In the genomic region with DNA sequence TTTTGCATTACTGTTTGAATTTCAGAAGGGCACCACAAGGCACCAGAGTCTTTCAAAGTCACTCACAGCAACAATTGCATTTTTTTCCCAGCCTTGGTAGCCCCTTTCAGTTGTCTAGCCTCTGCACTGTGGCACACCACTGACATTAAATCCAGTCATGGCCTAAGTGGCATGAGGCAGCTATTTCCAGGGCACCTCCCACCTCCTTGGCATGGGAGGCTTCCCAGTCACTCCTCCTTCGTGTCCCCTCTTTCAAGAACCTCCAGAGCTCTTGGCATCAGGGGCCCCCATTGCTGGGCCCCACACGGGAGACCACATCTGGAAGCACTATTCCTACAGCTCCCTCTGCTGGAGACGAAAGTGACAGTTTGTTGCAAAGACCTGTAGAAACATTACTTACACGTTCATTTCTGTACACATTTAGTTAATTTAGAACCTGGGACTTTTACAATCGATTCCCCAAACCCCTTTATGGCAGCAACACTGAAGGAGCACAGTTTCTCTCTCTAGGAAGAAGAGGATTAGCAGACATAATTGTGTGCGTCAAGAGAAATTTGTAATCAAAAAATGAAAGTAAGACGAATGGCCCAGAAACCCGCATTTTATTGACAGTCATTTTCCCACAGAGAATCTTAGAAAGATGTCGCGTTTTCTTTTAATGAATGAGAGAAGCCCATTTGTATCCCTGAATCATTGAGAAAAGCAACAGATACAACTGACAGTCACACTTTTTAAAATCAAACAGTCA, we compare ENCODE assay signal across 8 cellular contexts. TPM values are rescaled to one million over a fixed set of nuclear protein-coding genes. Genes with fewer than 3 reads are reported as not detected.
A peak's percentile ranks its signal among the peaks of the same experiment; 100 is the strongest.
DNase-seq lines count a peak whose midpoint lies in the region; ATAC-seq and TF ChIP-seq lines count a peak whose summit lies in the region.

No MANE protein-coding gene starts in this region.

- intact Hi-C loops in psoas muscle (cut with DNase I): no loop called here

- POLR2A ChIA-PET in activated CD4-positive, alpha-beta T cell treated with anti-CD3 and anti-CD28 coated beads, Interleukin-2, amount 10 ng/mL, durations not matched to agents 7 days and 5 days (lab: Charles Lee): no interaction called here

- CTCF ChIA-PET in activated CD4-positive, alpha-beta T cell treated with anti-CD3 and anti-CD28 coated beads, Interleukin-2, amount 10 ng/mL, durations not matched to agents 7 days and 5 days (lab: Charles Lee): interaction anchor here (1.5 kb wide), 1 partner anchor 9 kb away, joined by 3 read pairs; no protein-coding TSS in a partner anchor

- peaks cover 13% of the 10 kb centered on the region for H3K27me3 Mint-ChIP-seq in activated CD4-positive, alpha-beta T cell treated with anti-CD3 and anti-CD28 coated beads, Interleukin-2, amount 10 ng/mL, durations not matched to agents 7 days and 5 days

- H3K27ac Mint-ChIP-seq in activated CD4-positive, alpha-beta T cell treated with anti-CD3 and anti-CD28 coated beads, Interleukin-2, amount 10 ng/mL, durations not matched to agents 7 days and 5 days: no peak overlapping the region

- H3K27ac ChIP-seq in psoas muscle: no peak overlapping the region

- peaks cover 6% of the 10 kb centered on the region for H3K4me1 ChIP-seq in psoas muscle

- peaks cover 0 to 15% (median under 1%) of the 10 kb centered on the region in 3 donors for H3K27me3 ChIP-seq in psoas muscle (ENCODE audit: insufficient read depth in 3 of 3, low read length in 2 of 3)

- no peaks in the 10 kb centered on the region for H3K9me3 Mint-ChIP-seq in activated CD4-positive, alpha-beta T cell treated with anti-CD3 and anti-CD28 coated beads, Interleukin-2, amount 10 ng/mL, durations not matched to agents 7 days and 5 days

- no peaks in the 10 kb centered on the region for H3K9me3 ChIP-seq in psoas muscle

- H3K4me3 ChIP-seq in choroid plexus epithelial cell (ENCODE audit: low read depth, low read length) (no peak overlapping the region), psoas muscle (no peak overlapping the region)

- peaks cover 14 to 60% of the 10 kb centered on the region in 2 donors for H3K36me3 ChIP-seq in psoas muscle (ENCODE audit: insufficient read depth in 1 of 2, low read depth in 1 of 2)

- H3K4me3 Mint-ChIP-seq in activated CD4-positive, alpha-beta T cell treated with anti-CD3 and anti-CD28 coated beads, Interleukin-2, amount 10 ng/mL, durations not matched to agents 7 days and 5 days: no peak overlapping the region

- WGBS in psoas muscle, 3 donors: 72 to 74% (median 74%) methylated on average over 10 of the region's 10 CpGs

- no peak for ATAC-seq in psoas muscle

- peaks cover 23% of the 10 kb centered on the region for H3K4me1 Mint-ChIP-seq in activated CD4-positive, alpha-beta T cell treated with anti-CD3 and anti-CD28 coated beads, Interleukin-2, amount 10 ng/mL, durations not matched to agents 7 days and 5 days

- peaks cover 40% of the 10 kb centered on the region for H3K36me3 Mint-ChIP-seq in activated CD4-positive, alpha-beta T cell treated with anti-CD3 and anti-CD28 coated beads, Interleukin-2, amount 10 ng/mL, durations not matched to agents 7 days and 5 days (ENCODE audit: low read depth)

- TF ChIP-seq CTCF in choroid plexus epithelial cell (conservative IDR thresholded peaks at IDR 0.05; ENCODE audit: low read depth, low read length): peak; percentile 76
- TF ChIP-seq CTCF in psoas muscle (IDR thresholded peaks at IDR 0.05): peak; percentile 30

- peak; percentile 51 for DNase-seq in activated CD4-positive, alpha-beta T cell treated with anti-CD3 and anti-CD28 coated beads, Interleukin-2, amount 10 ng/mL, durations not matched to agents 7 days and 5 days
- no peak for DNase-seq in activated CD4-positive, alpha-beta T cell treated with anti-CD3 and anti-CD28 coated beads for 1 hour
- peak; percentile 28 for DNase-seq in NCI-H1694 (lab: John Stamatoyannopoulos, UW)
- DNase-seq in choroid plexus epithelial cell (ENCODE audit: low read depth): peak; percentile 67
- DNase-seq in psoas muscle: peak in 1 of 2 donors; percentile 26
- DNase-seq in activated gamma-delta T cell treated with Interleukin-2 at 50 U/mL for 16 hours: no peak
- no peak for DNase-seq in NCI-H1092 treated with DMSO at 0.1 percent for 48 hours (lab: John Stamatoyannopoulos, UW)
- DNase-seq in UCSD-AML1 (lab: John Stamatoyannopoulos, UW; ENCODE audit: unreplicated experiment): no peak

RNA-seq across cellular contexts. Expression of gene CHD5, which starts 5.7 kb away (rescaled TPM):
- total RNA-seq in activated CD4-positive, alpha-beta T cell treated with anti-CD3 and anti-CD28 coated beads, Interleukin-2, amount 10 ng/mL, durations not matched to agents 7 days and 5 days: under 1 TPM; 0.67 to 0.96 TPM
- total RNA-seq in psoas muscle: under 1 TPM in 2 of 4 donors, not detected in 2; 0.24 to 0.25 TPM
- under 1 TPM; 0.03 to 0.38 (median 0.17) TPM for polyA plus RNA-seq in psoas muscle

RNA-seq across cellular contexts. Expression of gene RPL22, which starts 13.6 kb away (rescaled TPM):
- total RNA-seq in activated CD4-positive, alpha-beta T cell treated with anti-CD3 and anti-CD28 coated beads, Interleukin-2, amount 10 ng/mL, durations not matched to agents 7 days and 5 days: 100 to 1,000 TPM; 328 to 370 TPM
- 100 to 1,000 TPM; 308 to 417 (median 333) TPM for total RNA-seq in psoas muscle
- polyA plus RNA-seq in psoas muscle: 100 to 1,000 TPM; 285 to 333 (median 291) TPM

RNA-seq across cellular contexts. Expression of gene RNF207, which starts 20.1 kb away (rescaled TPM):
- total RNA-seq in activated CD4-positive, alpha-beta T cell treated with anti-CD3 and anti-CD28 coated beads, Interleukin-2, amount 10 ng/mL, durations not matched to agents 7 days and 5 days: 1 to 10 TPM; 4.0 to 7.4 TPM
- 10 to 100 TPM in 1 of 4 donors, 1 to 10 TPM in 3; 3.4 to 13.6 (median 4.6) TPM for total RNA-seq in psoas muscle
- polyA plus RNA-seq in psoas muscle: 1 to 10 TPM; 2.5 to 5.1 (median 3.0) TPM

RNA-seq across cellular contexts. Expression of gene ICMT, which starts 50.0 kb away (rescaled TPM):
- 10 to 100 TPM; 50.4 to 53.3 TPM for total RNA-seq in activated CD4-positive, alpha-beta T cell treated with anti-CD3 and anti-CD28 coated beads, Interleukin-2, amount 10 ng/mL, durations not matched to agents 7 days and 5 days
- total RNA-seq in psoas muscle: 100 to 1,000 TPM in 1 of 4 donors, 10 to 100 TPM in 3; 57.3 to 215 (median 68.3) TPM
- polyA plus RNA-seq in psoas muscle: 100 to 1,000 TPM in 1 of 3 donors, 10 to 100 TPM in 2; 39.2 to 101 (median 47.2) TPM

RNA-seq across cellular contexts. Expression of gene HES3, which starts 58.2 kb away (rescaled TPM):
- total RNA-seq in activated CD4-positive, alpha-beta T cell treated with anti-CD3 and anti-CD28 coated beads, Interleukin-2, amount 10 ng/mL, durations not matched to agents 7 days and 5 days: not detected
- total RNA-seq in psoas muscle: not detected
- polyA plus RNA-seq in psoas muscle: not detected

Comparison
In these comparisons a context has a peak if more than half of its experiments do, and no peak if none do; other contexts are left out.
1. DNase-seq: peak in activated CD4-positive, alpha-beta T cell treated with anti-CD3 and anti-CD28 coated beads, Interleukin-2, amount 10 ng/mL, durations not matched to agents 7 days and 5 days (single experiment), NCI-H1694 (single experiment) and choroid plexus epithelial cell (single experiment); none in activated CD4-positive, alpha-beta T cell treated with anti-CD3 and anti-CD28 coated beads for 1 hour (single experiment), activated gamma-delta T cell treated with Interleukin-2 at 50 U/mL for 16 hours (single experiment), NCI-H1092 treated with DMSO at 0.1 percent for 48 hours (single experiment) and UCSD-AML1 (single experiment).